ENCODE assay signal across 1 cellular context in genomic region chr4:69832326-69833030, GRCh38.
TF ChIP-seq lines count a peak whose summit lies in the region.

No MANE protein-coding gene starts in this region.

TF ChIP-seq in HepG2, 621 proteins besides CTCF, POLR2A, EP300 and RAD21 (continued from another document and continues in another):
- TF ChIP-seq ZNF768 (CRISPR knock-in tag; IDR thresholded peaks at IDR 0.05) (no peak), SP1 (IDR thresholded peaks at IDR 0.05) (no peak), SP1 (CRISPR knock-in tag; IDR thresholded peaks at IDR 0.05) (no peak; the same call in 1 of the 2 replicates), JUND (CRISPR knock-in tag; IDR thresholded peaks at IDR 0.05) (peak; percentile 53), FOXC1 (CRISPR knock-in tag; IDR thresholded peaks at IDR 0.05; ENCODE audit: borderline replicate concordance) (no peak), ZBTB14 (CRISPR knock-in tag; IDR thresholded peaks at IDR 0.05) (no peak), FLYWCH1 (CRISPR knock-in tag; IDR thresholded peaks at IDR 0.05) (no peak), MEIS1 (CRISPR knock-in tag; IDR thresholded peaks at IDR 0.05; ENCODE audit: borderline replicate concordance) (no peak; the same call in 1 of the 2 replicates), ZC3H4 (CRISPR knock-in tag; IDR thresholded peaks at IDR 0.05; ENCODE audit: borderline replicate concordance) (no peak), ZKSCAN1 (IDR thresholded peaks at IDR 0.05; ENCODE audit: low read length) (0 out of 2 replicates have a peak, but pooled peaks have one; percentile 25), TAF1 (CRISPR knock-in tag; IDR thresholded peaks at IDR 0.05) (peak; percentile 42; the same call in 1 of the 2 replicates), MAFK (conservative IDR thresholded peaks at IDR 0.05 in 1 of 2, IDR thresholded peaks at IDR 0.05 in 1 of 2; ENCODE audit: low read length in 2 of 2) (no peak), ZNF430 (CRISPR knock-in tag; IDR thresholded peaks at IDR 0.05) (no peak), KMT2B (CRISPR knock-in tag; IDR thresholded peaks at IDR 0.05) (no peak), PCBP1 (IDR thresholded peaks at IDR 0.05; ENCODE audit: borderline replicate concordance, low read depth, low read length) (no peak), ZNF7 (CRISPR knock-in tag; IDR thresholded peaks at IDR 0.05) (no peak), ZNF335 (CRISPR knock-in tag; IDR thresholded peaks at IDR 0.05) (peak; percentile 49; the same call in 1 of the 2 replicates), NR1H2 (CRISPR knock-in tag; IDR thresholded peaks at IDR 0.05; ENCODE audit: borderline replicate concordance, low read depth) (no peak), ZNF883 (CRISPR knock-in tag; IDR thresholded peaks at IDR 0.05; ENCODE audit: not compliant biosample characterization) (no peak), ZBTB3 (CRISPR knock-in tag; IDR thresholded peaks at IDR 0.05; ENCODE audit: borderline replicate concordance, low read depth) (peak; percentile 53; the same call in 1 of the 2 replicates), ZNF160 (CRISPR knock-in tag; IDR thresholded peaks at IDR 0.05) (no peak), ZNF562 (CRISPR knock-in tag; IDR thresholded peaks at IDR 0.05; ENCODE audit: borderline replicate concordance) (no peak), NFE2L1 (CRISPR knock-in tag; IDR thresholded peaks at IDR 0.05; ENCODE audit: borderline replicate concordance) (no peak), FOSL1 (CRISPR knock-in tag; IDR thresholded peaks at IDR 0.05; ENCODE audit: borderline replicate concordance) (0 out of 2 replicates have a peak, but pooled peaks have one; percentile 25), IKZF5 (CRISPR knock-in tag; IDR thresholded peaks at IDR 0.05) (peak; percentile 76), NFYB (CRISPR knock-in tag; IDR thresholded peaks at IDR 0.05) (no peak), DNMT1 (CRISPR knock-in tag; IDR thresholded peaks at IDR 0.05) (no peak), FOXK1 (CRISPR knock-in tag; IDR thresholded peaks at IDR 0.05; ENCODE audit: borderline replicate concordance, low read depth) (peak; percentile 74; the same call in 1 of the 2 replicates), GPBP1L1 (CRISPR knock-in tag; IDR thresholded peaks at IDR 0.05) (no peak), ZBTB38 (CRISPR knock-in tag; IDR thresholded peaks at IDR 0.05) (no peak), MED13 (CRISPR knock-in tag; IDR thresholded peaks at IDR 0.05) (peak; percentile 99), ZNF414 (CRISPR knock-in tag; IDR thresholded peaks at IDR 0.05) (peak; percentile 40; the same call in 1 of the 2 replicates), BRD4 (CRISPR knock-in tag; IDR thresholded peaks at IDR 0.05) (peak; percentile 93), ZNF136 (CRISPR knock-in tag; IDR thresholded peaks at IDR 0.05; ENCODE audit: low read depth) (no peak), NCOR1 (IDR thresholded peaks at IDR 0.05; ENCODE audit: borderline replicate concordance, low read length) (peak; percentile 98), ZNF546 (CRISPR knock-in tag; conservative IDR thresholded peaks at IDR 0.05) (no peak), ZNF10 (CRISPR knock-in tag; IDR thresholded peaks at IDR 0.05; ENCODE audit: borderline replicate concordance, low read depth) (no peak), POLR2AphosphoS5 (IDR thresholded peaks at IDR 0.05; ENCODE audit: low read depth, low read length) (peak; percentile 33), ZNF839 (CRISPR knock-in tag; IDR thresholded peaks at IDR 0.05; ENCODE audit: borderline replicate concordance) (no peak), THAP11 (CRISPR knock-in tag; IDR thresholded peaks at IDR 0.05) (peak; percentile 63), ZNF451 (CRISPR knock-in tag; IDR thresholded peaks at IDR 0.05) (no peak), CENPT (CRISPR knock-in tag; IDR thresholded peaks at IDR 0.05; ENCODE audit: low read depth) (no peak), DPF2 (CRISPR knock-in tag; IDR thresholded peaks at IDR 0.05; ENCODE audit: borderline replicate concordance, low read depth) (peak; percentile 94; the same call in 1 of the 2 replicates), SP2 (CRISPR knock-in tag; IDR thresholded peaks at IDR 0.05) (no peak), ZNF550 (CRISPR knock-in tag; IDR thresholded peaks at IDR 0.05; ENCODE audit: borderline replicate concordance) (no peak), TCF12 (IDR thresholded peaks at IDR 0.05) (no peak), TCF12 (CRISPR knock-in tag; IDR thresholded peaks at IDR 0.05) (peak; percentile 92), PRMT3 (CRISPR knock-in tag; IDR thresholded peaks at IDR 0.05; ENCODE audit: borderline replicate concordance, low read depth) (no peak), NFRKB (IDR thresholded peaks at IDR 0.05) (no peak), ZNF710 (CRISPR knock-in tag; IDR thresholded peaks at IDR 0.05; ENCODE audit: borderline replicate concordance) (peak; percentile 83), ZNF792 (CRISPR knock-in tag; IDR thresholded peaks at IDR 0.05) (peak; percentile 81), ATM (IDR thresholded peaks at IDR 0.05; ENCODE audit: borderline replicate concordance) (no peak; the same call in 1 of the 2 replicates)
- TF ChIP-seq, protein P1, sequence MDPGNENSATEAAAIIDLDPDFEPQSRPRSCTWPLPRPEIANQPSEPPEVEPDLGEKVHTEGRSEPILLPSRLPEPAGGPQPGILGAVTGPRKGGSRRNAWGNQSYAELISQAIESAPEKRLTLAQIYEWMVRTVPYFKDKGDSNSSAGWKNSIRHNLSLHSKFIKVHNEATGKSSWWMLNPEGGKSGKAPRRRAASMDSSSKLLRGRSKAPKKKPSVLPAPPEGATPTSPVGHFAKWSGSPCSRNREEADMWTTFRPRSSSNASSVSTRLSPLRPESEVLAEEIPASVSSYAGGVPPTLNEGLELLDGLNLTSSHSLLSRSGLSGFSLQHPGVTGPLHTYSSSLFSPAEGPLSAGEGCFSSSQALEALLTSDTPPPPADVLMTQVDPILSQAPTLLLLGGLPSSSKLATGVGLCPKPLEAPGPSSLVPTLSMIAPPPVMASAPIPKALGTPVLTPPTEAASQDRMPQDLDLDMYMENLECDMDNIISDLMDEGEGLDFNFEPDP (CRISPR knock-in tag; conservative IDR thresholded peaks at IDR 0.05), result no peak
- TF ChIP-seq, protein P2, sequence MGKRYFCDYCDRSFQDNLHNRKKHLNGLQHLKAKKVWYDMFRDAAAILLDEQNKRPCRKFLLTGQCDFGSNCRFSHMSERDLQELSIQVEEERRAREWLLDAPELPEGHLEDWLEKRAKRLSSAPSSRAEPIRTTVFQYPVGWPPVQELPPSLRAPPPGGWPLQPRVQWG (CRISPR knock-in tag; IDR thresholded peaks at IDR 0.05; ENCODE audit: borderline replicate concordance, low read depth), result no peak
- TF ChIP-seq, protein P3, sequence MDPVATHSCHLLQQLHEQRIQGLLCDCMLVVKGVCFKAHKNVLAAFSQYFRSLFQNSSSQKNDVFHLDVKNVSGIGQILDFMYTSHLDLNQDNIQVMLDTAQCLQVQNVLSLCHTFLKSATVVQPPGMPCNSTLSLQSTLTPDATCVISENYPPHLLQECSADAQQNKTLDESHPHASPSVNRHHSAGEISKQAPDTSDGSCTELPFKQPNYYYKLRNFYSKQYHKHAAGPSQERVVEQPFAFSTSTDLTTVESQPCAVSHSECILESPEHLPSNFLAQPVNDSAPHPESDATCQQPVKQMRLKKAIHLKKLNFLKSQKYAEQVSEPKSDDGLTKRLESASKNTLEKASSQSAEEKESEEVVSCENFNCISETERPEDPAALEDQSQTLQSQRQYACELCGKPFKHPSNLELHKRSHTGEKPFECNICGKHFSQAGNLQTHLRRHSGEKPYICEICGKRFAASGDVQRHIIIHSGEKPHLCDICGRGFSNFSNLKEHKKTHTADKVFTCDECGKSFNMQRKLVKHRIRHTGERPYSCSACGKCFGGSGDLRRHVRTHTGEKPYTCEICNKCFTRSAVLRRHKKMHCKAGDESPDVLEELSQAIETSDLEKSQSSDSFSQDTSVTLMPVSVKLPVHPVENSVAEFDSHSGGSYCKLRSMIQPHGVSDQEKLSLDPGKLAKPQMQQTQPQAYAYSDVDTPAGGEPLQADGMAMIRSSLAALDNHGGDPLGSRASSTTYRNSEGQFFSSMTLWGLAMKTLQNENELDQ (CRISPR knock-in tag; IDR thresholded peaks at IDR 0.05; ENCODE audit: borderline replicate concordance), result no peak
- TF ChIP-seq, protein P4, sequence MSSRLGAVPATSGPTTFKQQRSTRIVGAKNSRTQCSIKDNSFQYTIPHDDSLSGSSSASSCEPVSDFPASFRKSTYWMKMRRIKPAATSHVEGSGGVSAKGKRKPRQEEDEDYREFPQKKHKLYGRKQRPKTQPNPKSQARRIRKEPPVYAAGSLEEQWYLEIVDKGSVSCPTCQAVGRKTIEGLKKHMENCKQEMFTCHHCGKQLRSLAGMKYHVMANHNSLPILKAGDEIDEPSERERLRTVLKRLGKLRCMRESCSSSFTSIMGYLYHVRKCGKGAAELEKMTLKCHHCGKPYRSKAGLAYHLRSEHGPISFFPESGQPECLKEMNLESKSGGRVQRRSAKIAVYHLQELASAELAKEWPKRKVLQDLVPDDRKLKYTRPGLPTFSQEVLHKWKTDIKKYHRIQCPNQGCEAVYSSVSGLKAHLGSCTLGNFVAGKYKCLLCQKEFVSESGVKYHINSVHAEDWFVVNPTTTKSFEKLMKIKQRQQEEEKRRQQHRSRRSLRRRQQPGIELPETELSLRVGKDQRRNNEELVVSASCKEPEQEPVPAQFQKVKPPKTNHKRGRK (CRISPR knock-in tag; IDR thresholded peaks at IDR 0.05), result no peak
- TF ChIP-seq, protein P5, sequence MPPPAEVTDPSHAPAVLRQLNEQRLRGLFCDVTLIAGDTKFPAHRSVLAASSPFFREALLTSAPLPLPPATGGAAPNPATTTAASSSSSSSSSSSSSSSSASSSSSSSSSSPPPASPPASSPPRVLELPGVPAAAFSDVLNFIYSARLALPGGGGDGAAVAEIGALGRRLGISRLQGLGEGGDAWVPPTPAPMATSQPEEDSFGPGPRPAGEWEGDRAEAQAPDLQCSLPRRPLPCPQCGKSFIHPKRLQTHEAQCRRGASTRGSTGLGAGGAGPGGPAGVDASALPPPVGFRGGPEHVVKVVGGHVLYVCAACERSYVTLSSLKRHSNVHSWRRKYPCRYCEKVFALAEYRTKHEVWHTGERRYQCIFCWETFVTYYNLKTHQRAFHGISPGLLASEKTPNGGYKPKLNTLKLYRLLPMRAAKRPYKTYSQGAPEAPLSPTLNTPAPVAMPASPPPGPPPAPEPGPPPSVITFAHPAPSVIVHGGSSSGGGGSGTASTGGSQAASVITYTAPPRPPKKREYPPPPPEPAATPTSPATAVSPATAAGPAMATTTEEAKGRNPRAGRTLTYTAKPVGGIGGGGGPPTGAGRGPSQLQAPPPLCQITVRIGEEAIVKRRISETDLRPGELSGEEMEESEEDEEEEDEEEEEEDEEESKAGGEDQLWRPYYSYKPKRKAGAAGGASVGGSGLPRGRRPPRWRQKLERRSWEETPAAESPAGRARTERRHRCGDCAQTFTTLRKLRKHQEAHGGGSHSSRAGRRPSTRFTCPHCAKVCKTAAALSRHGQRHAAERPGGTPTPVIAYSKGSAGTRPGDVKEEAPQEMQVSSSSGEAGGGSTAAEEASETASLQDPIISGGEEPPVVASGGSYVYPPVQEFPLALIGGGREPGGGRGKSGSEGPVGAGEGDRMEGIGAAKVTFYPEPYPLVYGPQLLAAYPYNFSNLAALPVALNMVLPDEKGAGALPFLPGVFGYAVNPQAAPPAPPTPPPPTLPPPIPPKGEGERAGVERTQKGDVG (CRISPR knock-in tag; IDR thresholded peaks at IDR 0.05; ENCODE audit: borderline replicate concordance), result no peak
